ENCODE assay signal across 18 cellular contexts in genomic region chr11:78323356-78323755, GRCh38.
"Had no signal": no experiment of that assay in that cellular context is flagged by ENCODE, and none has a peak within 500 bp of the region (broad histone marks: within the 10 kb centered on the region; RNA-seq: fewer than 3 reads in every experiment).

No MANE protein-coding gene starts in this region.

- ATAC-seq: activated T-cell treated with anti-CD3 and anti-CD28 coated beads, Interleukin-2, amount 50 U/mL, for 4 hours; gastrocnemius medialis; heart right ventricle; left colon; lower lobe of right lung; T-cell had no signal

- H3K4me3 Mint-ChIP-seq: activated T-cell treated with anti-CD3 and anti-CD28 coated beads, Interleukin-2, amount 50 U/mL, for 4 hours; dendritic cell treated with granulocyte-macrophage colony-stimulating factor and Interleukin-4, amounts not matched to agents 40 ng/mL and 50 ng/mL, for 4 days; T-cell had no signal

- H3K4me3 ChIP-seq: gastrocnemius medialis, heart right ventricle, lower lobe of right lung, thyroid gland had no signal

- H3K27me3 Mint-ChIP-seq: dendritic cell treated with granulocyte-macrophage colony-stimulating factor and Interleukin-4, amounts not matched to agents 40 ng/mL and 50 ng/mL, for 4 days; T-cell had no signal

- H2AFZ ChIP-seq: parathyroid adenoma had no signal

- H3K9me3 ChIP-seq: gastrocnemius medialis, lower lobe of right lung, thyroid gland had no signal

- H3K27ac ChIP-seq: epithelial cell of prostate, gastrocnemius medialis, heart right ventricle, lower lobe of right lung, parathyroid adenoma, thyroid gland had no signal

- H3K9ac ChIP-seq: parathyroid adenoma had no signal

- H3K36me3 ChIP-seq: gastrocnemius medialis, heart right ventricle, lower lobe of right lung, thyroid gland had no signal

- H3K27ac Mint-ChIP-seq: dendritic cell treated with granulocyte-macrophage colony-stimulating factor and Interleukin-4, amounts not matched to agents 40 ng/mL and 50 ng/mL, for 4 days; T-cell had no signal

- H3K4me1 ChIP-seq: parathyroid adenoma had no signal

- H3K9me3 Mint-ChIP-seq: activated T-cell treated with anti-CD3 and anti-CD28 coated beads, Interleukin-2, amount 50 U/mL, for 4 hours; dendritic cell treated with granulocyte-macrophage colony-stimulating factor and Interleukin-4, amounts not matched to agents 40 ng/mL and 50 ng/mL, for 4 days; T-cell had no signal

- DNase-seq: activated CD4-positive, alpha-beta T cell treated with anti-CD3 and anti-CD28 coated beads for 1 hour; activated CD4-positive, alpha-beta T cell treated with anti-CD3 and anti-CD28 coated beads, Interleukin-2, amount 50 U/mL, for 48 hours; activated effector memory CD4-positive, alpha-beta T cell treated with Interleukin-2 at 50 U/mL for 16 hours; activated naive CD4-positive, alpha-beta T cell treated with anti-CD3 and anti-CD28 coated beads, Interleukin-2, amount 50 U/mL, for 16 hours; activated T-cell treated with anti-CD3 and anti-CD28 coated beads, Interleukin-2, amount 50 U/mL, for 4 hours; gastrocnemius medialis; heart right ventricle; left colon; lower lobe of right lung; midbrain; retina; stimulated activated CD4-positive, alpha-beta T cell treated with anti-CD3 and anti-CD28 coated beads, Interleukin-12 subunit alpha, Interleukin-12 subunit beta, amount 100 ng/mL, for 4 hours; stimulated activated CD4-positive, alpha-beta T cell treated with anti-CD3 and anti-CD28 coated beads, Interleukin-2, amount 100 ng/mL, for 24 hours; T-cell; thyroid gland had no signal

- H3K27me3 ChIP-seq: gastrocnemius medialis, heart right ventricle, thyroid gland had no signal
